In the genomic region with DNA sequence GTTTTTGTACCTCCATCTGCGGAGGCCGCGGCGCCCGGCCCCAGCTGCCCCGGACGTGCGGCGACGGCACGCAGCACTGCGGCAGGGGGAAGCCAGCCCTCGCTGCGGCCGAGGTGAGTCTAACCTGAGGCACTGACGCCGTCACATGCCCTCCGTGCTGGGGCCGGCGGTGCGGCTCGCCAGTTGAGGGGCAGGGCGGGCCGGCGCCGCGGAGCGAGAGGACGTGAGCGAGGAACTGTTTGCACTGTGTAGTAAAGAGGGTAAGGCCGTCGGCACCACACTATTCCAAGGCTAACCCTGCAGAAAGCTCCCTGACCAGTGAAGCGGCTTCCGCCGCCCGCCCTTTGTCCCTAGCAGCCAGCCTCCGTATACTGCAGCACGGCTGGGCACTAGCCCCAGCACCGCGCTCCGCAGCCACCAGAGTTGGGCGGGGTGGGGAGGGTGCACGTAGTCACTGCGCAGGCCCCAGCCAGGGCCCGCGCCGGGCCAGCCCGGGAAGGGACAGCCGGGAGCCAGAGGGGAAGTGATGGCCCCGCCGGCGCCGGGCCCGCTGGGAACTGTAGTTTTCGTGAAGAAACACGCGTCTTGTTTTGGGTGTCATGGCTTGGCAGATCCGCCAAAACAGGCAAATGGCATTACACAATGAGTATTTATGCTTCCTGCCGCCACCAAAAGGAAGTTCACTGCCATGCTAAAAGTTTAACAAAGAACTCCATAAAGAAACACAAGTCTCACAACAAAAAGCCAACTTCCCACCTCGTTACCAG, we compare ENCODE assay signal across 8 cellular contexts. TPM values are rescaled to one million over a fixed set of nuclear protein-coding genes. Genes with fewer than 3 reads are reported as not detected.
DNase-seq lines count a peak whose midpoint lies in the region; ATAC-seq and TF ChIP-seq lines count a peak whose summit lies in the region.

No MANE protein-coding gene starts in this region.

- H3K9me2 ChIP-seq in SU-DHL-6 (replicated peaks; ENCODE audit: insufficient read depth, low read length), result no peaks in the 10 kb centered on the region

- peak overlapping the region; percentile 95 for H3K4ac ChIP-seq in trophoblast cell (ENCODE audit: low read depth, low read length)

- H3K27me3 ChIP-seq in SU-DHL-6 (ENCODE audit: low read length) (no peaks in the 10 kb centered on the region), heart left ventricle (no peaks in the 10 kb centered on the region), trophoblast cell (ENCODE audit: insufficient read depth, low read length) (no peaks in the 10 kb centered on the region), tibial nerve (no peaks in the 10 kb centered on the region)

- H3K23ac ChIP-seq in trophoblast cell (ENCODE audit: low read length), result no peak overlapping the region

- H3K36me3 ChIP-seq in SU-DHL-6 (ENCODE audit: low read length) (no peaks in the 10 kb centered on the region), heart left ventricle (no peaks in the 10 kb centered on the region), trophoblast cell (ENCODE audit: control insufficient read depth in 1 of 2, insufficient read depth in 2 of 2, low read length in 2 of 2) (no peaks in the 10 kb centered on the region), tibial nerve (no peaks in the 10 kb centered on the region)

- peak in 1 of 2 donors; percentile 82 for TF ChIP-seq POLR2A in heart left ventricle (IDR thresholded peaks at IDR 0.05)
- TF ChIP-seq POLR2A in tibial nerve (IDR thresholded peaks at IDR 0.05), result peak; percentile 55 to 79

- H4K20me1 ChIP-seq in SU-DHL-6 (ENCODE audit: low read depth, low read length), result peaks cover 17% of the 10 kb centered on the region

- peak overlapping the region; percentile 45 for H2BK12ac ChIP-seq in trophoblast cell (ENCODE audit: low read length)

- H3K14ac ChIP-seq in trophoblast cell (ENCODE audit: low read length), result peak overlapping the region; percentile 100

- peak overlapping the region; percentile 98 for H2AK5ac ChIP-seq in trophoblast cell (ENCODE audit: low read length)

- H3K9me3 ChIP-seq in SU-DHL-6 (ENCODE audit: insufficient read depth, low read length) (no peaks in the 10 kb centered on the region), heart left ventricle (no peaks in the 10 kb centered on the region), trophoblast cell (ENCODE audit: insufficient read depth, low read depth, low read length) (peaks cover 2% of the 10 kb centered on the region), tibial nerve (no peaks in the 10 kb centered on the region)

- peak overlapping the region; percentile 93 for H2BK120ac ChIP-seq in trophoblast cell (ENCODE audit: insufficient read depth, low read length, poor library complexity)

- peak overlapping the region; percentile 93 for H3K27ac Mint-ChIP-seq in activated naive CD8-positive, alpha-beta T cell treated with anti-CD3 and anti-CD28 coated beads, Interleukin-2, amount 50 U/mL, for 24 hours

- H3K4me3 ChIP-seq in GM12875 (ENCODE audit: low read depth, low read length) (peak overlapping the region; percentile 79), SU-DHL-6 (ENCODE audit: insufficient read depth, low read length, poor library complexity, severe bottlenecking) (peak overlapping the region; percentile 84), heart left ventricle (peak overlapping the region; percentile 70 to 100 (median 88)), trophoblast cell (ENCODE audit: low read depth, low read length) (peak overlapping the region; percentile 98), tibial nerve (peak overlapping the region; percentile 80 to 100 (median 98))

- TF ChIP-seq EP300 in tibial nerve (IDR thresholded peaks at IDR 0.05), result peak; percentile 78 to 91

- peak overlapping the region; percentile 97 for H4K12ac ChIP-seq in trophoblast cell (ENCODE audit: low read depth, low read length)

- H3K9me3 Mint-ChIP-seq in activated naive CD8-positive, alpha-beta T cell treated with anti-CD3 and anti-CD28 coated beads, Interleukin-2, amount 50 U/mL, for 24 hours, result no peaks in the 10 kb centered on the region

- peaks cover 0 to 49% (median 35%) of the 10 kb centered on the region in 12 donors for H3K4me1 ChIP-seq in heart left ventricle
- peaks cover 0 to 2% of the 10 kb centered on the region in 2 experiments for H3K4me1 ChIP-seq in trophoblast cell (ENCODE audit: control insufficient read depth in 1 of 2, insufficient read depth in 2 of 2, low read length in 2 of 2)
- H3K4me1 ChIP-seq in tibial nerve, result peaks cover 0 to 47% (median 28%) of the 10 kb centered on the region in 4 donors

- intact Hi-C loops in heart left ventricle (cut with DNase I), result loop anchor here in 9 of 10 donors (1.0 to 5.0 kb wide), 7 partner anchors 19 to 152 kb away; no protein-coding TSS in a partner anchor

- peak overlapping the region; percentile 98 for H4K91ac ChIP-seq in trophoblast cell (ENCODE audit: low read depth, low read length)

- peaks cover 67% of the 10 kb centered on the region for H3K79me2 ChIP-seq in SU-DHL-6 (ENCODE audit: insufficient read depth, low read length)
- peaks cover 24% of the 10 kb centered on the region for H3K79me2 ChIP-seq in trophoblast cell (ENCODE audit: control insufficient read depth, insufficient read depth, low read length, poor library complexity)

- TF ChIP-seq CTCF in GM12875 (IDR thresholded peaks at IDR 0.05; ENCODE audit: borderline replicate concordance, insufficient read depth, low read depth, low read length) (no peak), SU-DHL-6 (IDR thresholded peaks at IDR 0.05; ENCODE audit: insufficient read depth, low read length, poor library complexity, severe bottlenecking) (no peak), heart left ventricle (IDR thresholded peaks at IDR 0.05) (peak in 7 of 12 donors; percentile 7 to 54 (median 36)), tibial nerve (IDR thresholded peaks at IDR 0.05) (peak in 2 of 5 experiments; percentile 89 to 92)

- H3K4me1 Mint-ChIP-seq in activated naive CD8-positive, alpha-beta T cell treated with anti-CD3 and anti-CD28 coated beads, Interleukin-2, amount 50 U/mL, for 24 hours, result peaks cover 69% of the 10 kb centered on the region

- WGBS in heart left ventricle, 4 donors, result 0 to 1% (median 1%) methylated on average over 36 to 60 of the region's 60 CpGs
- WGBS in trophoblast cell (ENCODE audit: extremely low coverage, insufficient coverage, insufficient read length), result no CpG with 5 or more reads among the region's 60 CpGs
- WGBS in tibial nerve, 2 donors, result 0 to 1% methylated on average over 24 to 40 of the region's 60 CpGs

- H3K36me3 Mint-ChIP-seq in activated naive CD8-positive, alpha-beta T cell treated with anti-CD3 and anti-CD28 coated beads, Interleukin-2, amount 50 U/mL, for 24 hours (ENCODE audit: low read depth), result peaks cover 18% of the 10 kb centered on the region

- H3K27me3 Mint-ChIP-seq in activated naive CD8-positive, alpha-beta T cell treated with anti-CD3 and anti-CD28 coated beads, Interleukin-2, amount 50 U/mL, for 24 hours, result no peaks in the 10 kb centered on the region

- peak; percentile 48 for DNase-seq in NCI-H128 (lab: John Stamatoyannopoulos, UW; ENCODE audit: unreplicated experiment)
- peak; percentile 97 for DNase-seq in activated naive CD8-positive, alpha-beta T cell treated with anti-CD3 and anti-CD28 coated beads, Interleukin-2, amount 50 U/mL, for 24 hours
- peak; percentile 95 to 99 (median 98) for DNase-seq in heart left ventricle
- peak; percentile 95 for DNase-seq in trophoblast cell
- DNase-seq in tibial nerve (ENCODE audit: low spot score in 2 of 2), result peak; percentile 91 to 92

- H3K9ac ChIP-seq in SU-DHL-6 (ENCODE audit: low read length) (peak overlapping the region; percentile 94), trophoblast cell (ENCODE audit: low read length) (peak overlapping the region; percentile 97)

- ATAC-seq in HG02759 (IDR thresholded peaks at IDR 0.05; ENCODE audit: unreplicated experiment), result peak; percentile 70
- ATAC-seq in activated naive CD8-positive, alpha-beta T cell treated with anti-CD3 and anti-CD28 coated beads, Interleukin-2, amount 50 U/mL, for 24 hours, result peak; percentile 94
- peak; percentile 90 to 97 (median 95) for ATAC-seq in heart left ventricle

- H3K4me3 Mint-ChIP-seq in activated naive CD8-positive, alpha-beta T cell treated with anti-CD3 and anti-CD28 coated beads, Interleukin-2, amount 50 U/mL, for 24 hours, result peak overlapping the region; percentile 84

- peak overlapping the region; percentile 92 for H2BK5ac ChIP-seq in trophoblast cell (ENCODE audit: low read depth, low read length, poor library complexity)

- H3K27ac ChIP-seq in SU-DHL-6 (ENCODE audit: low read depth, low read length) (peak overlapping the region; percentile 89), heart left ventricle (peak overlapping the region; percentile 98 to 100 (median 99)), trophoblast cell (ENCODE audit: low read depth, low read length) (peak overlapping the region; percentile 100), tibial nerve (peak overlapping the region; percentile 97 to 100 (median 100))

- peaks cover 17% of the 10 kb centered on the region for H3K79me1 ChIP-seq in trophoblast cell (ENCODE audit: low read length)

- H3K4me2 ChIP-seq in SU-DHL-6 (ENCODE audit: low read depth, low read length, poor library complexity, severe bottlenecking) (peak overlapping the region; percentile 69), trophoblast cell (ENCODE audit: low read length) (peak overlapping the region; percentile 91)

- H3F3A ChIP-seq in SU-DHL-6 (ENCODE audit: insufficient read depth), result peaks cover 32% of the 10 kb centered on the region

- H4K8ac ChIP-seq in trophoblast cell (ENCODE audit: low read depth, low read length), result peak overlapping the region; percentile 98

- peak overlapping the region; percentile 99 for H3K18ac ChIP-seq in trophoblast cell (ENCODE audit: low read length)

- peak overlapping the region; percentile 15 for H2AFZ ChIP-seq in SU-DHL-6 (ENCODE audit: low read depth, low read length, severe bottlenecking)
- H2AFZ ChIP-seq in trophoblast cell (ENCODE audit: insufficient read depth, low read length, poor library complexity), result peak overlapping the region; percentile 97

RNA-seq across cellular contexts. Expression of a gene that starts 0.6 kb away (rescaled TPM):
- total RNA-seq in heart left ventricle, result 10 to 100 TPM; 22.7 to 57.2 (median 32.6) TPM
- 10 to 100 TPM; 13.7 to 17.0 TPM for polyA plus RNA-seq in heart left ventricle
- polyA plus RNA-seq in trophoblast cell (2013), result 34.1 and 34.6 TPM in 2 replicates
- total RNA-seq in tibial nerve, result 100 to 1,000 TPM in 2 of 4 donors, 10 to 100 TPM in 2; 91.3 to 120 (median 105) TPM

Comparison
In these comparisons a context has a peak if more than half of its experiments do, and no peak if none do; other contexts are left out.
1. Peak in every context shown above with its lines: DNase-seq, ATAC-seq, H3K4me3 ChIP-seq and H3K27ac ChIP-seq.
2. CTCF ChIP-seq: peak in heart left ventricle (7 of 12); none in GM12875 (single experiment) and SU-DHL-6 (single experiment).
3. DNase-seq: peak in every context shown above with its lines; median percentile 98 in heart left ventricle; 97 in activated naive CD8-positive, alpha-beta T cell treated with anti-CD3 and anti-CD28 coated beads, Interleukin-2, amount 50 U/mL, for 24 hours; 95 in trophoblast cell; 92 in tibial nerve; 48 in NCI-H128.